21 cellular contexts compared by ENCODE assay signal in genomic region chr5:26572486-26572885, GRCh38.
A peak's percentile ranks its signal among the peaks of the same experiment; 100 is the strongest.
DNase-seq lines count a peak whose midpoint lies in the region; ATAC-seq, FAIRE-seq and TF ChIP-seq lines count a peak whose summit lies in the region.
"Had no signal": no experiment of that assay in that cellular context is flagged by ENCODE, and none has a peak within 500 bp of the region (broad histone marks: within the 10 kb centered on the region; RNA-seq: fewer than 3 reads in every experiment).

No MANE protein-coding gene starts in this region.

- H2AK5ac ChIP-seq in neuronal stem cell (ENCODE audit: low read depth, low read length), result no peak overlapping the region

- H3K27ac ChIP-seq in GM23338 (ENCODE audit: low read depth) (no peak overlapping the region), neuronal stem cell (replicated peaks; ENCODE audit: low read length) (no peak overlapping the region)
- H3K27ac ChIP-seq: C4-2B, RWPE1 had no signal

- no peak overlapping the region for H3K4ac ChIP-seq in neuronal stem cell (ENCODE audit: low read length)

- no peak overlapping the region for H3K4me3 Mint-ChIP-seq in GM23338
- H3K4me3 Mint-ChIP-seq: HFFc6 had no signal

- H3K27me3 Mint-ChIP-seq in GM23338 (ENCODE audit: insufficient read depth, low read depth, poor library complexity), result no peaks in the 10 kb centered on the region

- no peaks in the 10 kb centered on the region for H3K79me2 ChIP-seq in GM23338 (replicated peaks; ENCODE audit: insufficient read depth)

- H3K23ac ChIP-seq in neuronal stem cell (ENCODE audit: low read depth, low read length, poor library complexity), result no peak overlapping the region

- no peak overlapping the region for H2BK5ac ChIP-seq in neuronal stem cell (ENCODE audit: low read length)

- H3K9ac ChIP-seq in neuronal stem cell (ENCODE audit: low read depth, low read length, poor library complexity), result no peak overlapping the region

- H3K14ac ChIP-seq in neuronal stem cell (ENCODE audit: low read length), result no peak overlapping the region

- no peak overlapping the region for H4K8ac ChIP-seq in neuronal stem cell (ENCODE audit: low read depth, low read length)

- no peak overlapping the region for H4K91ac ChIP-seq in neuronal stem cell (ENCODE audit: low read depth, low read length, poor library complexity)

- H3K4me1 ChIP-seq in GM23338 (ENCODE audit: insufficient read depth), result 0 out of 2 replicates have a peak, but pooled peaks cover 4% of the 10 kb centered on the region
- H3K4me1 ChIP-seq in neuronal stem cell (ENCODE audit: control insufficient read depth in 2 of 2, insufficient read depth in 1 of 2, low read depth in 1 of 2, low read length in 2 of 2), result peaks cover 0 to 10% of the 10 kb centered on the region in 2 donors

- H4K20me1 ChIP-seq in GM23338 (replicated peaks; ENCODE audit: insufficient read depth), result no peaks in the 10 kb centered on the region

- WGBS in neuronal stem cell (ENCODE audit: extremely low coverage in 2 of 2, insufficient read length in 2 of 2, insufficient replicate concordance in 1 of 2), 2 donors, result no CpG with 5 or more reads among the region's 1 CpG

- no peak for ATAC-seq in GM23338

- no peaks in the 10 kb centered on the region for H3K79me1 ChIP-seq in neuronal stem cell (ENCODE audit: low read depth, low read length)

- H3F3A ChIP-seq in GM23338 (replicated peaks; ENCODE audit: low read depth), result no peaks in the 10 kb centered on the region

- H2AFZ ChIP-seq in GM23338 (no peak overlapping the region), neuronal stem cell (ENCODE audit: low read length) (peak overlapping the region; percentile 81)

- peaks cover 5% of the 10 kb centered on the region; the same call in 2 of the 3 replicates for H3K4me1 Mint-ChIP-seq in GM23338

- H3K9me3 ChIP-seq in neuronal stem cell (replicated peaks in 1 of 2; ENCODE audit: control insufficient read depth in 2 of 2, insufficient read depth in 1 of 2, low read depth in 1 of 2, low read length in 2 of 2), result peaks cover 2% of the 10 kb centered on the region in 2 donors

- DNase-seq in GM23338 (ENCODE audit: low spot score) (no peak), NCI-H446 treated with DMSO at 0.1 percent for 48 hours (lab: John Stamatoyannopoulos, UW) (peak; percentile 39), astrocyte of the hippocampus (ENCODE audit: low read depth, low spot score) (peak; percentile 3), neuronal stem cell (ENCODE audit: low spot score) (no peak), D721Med (ENCODE audit: insufficient read length, low spot score) (no peak), CD1c-positive myeloid dendritic cell (ENCODE audit: extremely low spot score) (no peak)
- no peak for DNase-seq in NK-92 treated with Interleukin-12 subunit alpha and Interleukin-12 subunit beta, amount 100 ng/mL, for 24 hours (lab: John Stamatoyannopoulos, UW)
- DNase-seq: AML-193, DMS 273 treated with DMSO at 0.1 percent for 48 hours, GF-D8, HFFc6, KG1, NCI-H1092, NCI-H146, NCI-H2029 treated with DMSO at 0.1 percent for 48 hours, NCI-H2171, NCI-H526 treated with DMSO at 0.1 percent for 48 hours, T-helper 2 cell had no signal

- no peak for FAIRE-seq in D721Med (lab: Jason Lieb, UNC)
- FAIRE-seq: GM19239 had no signal

- H3K27me3 ChIP-seq in GM23338 (ENCODE audit: insufficient read depth) (no peaks in the 10 kb centered on the region), neuronal stem cell (ENCODE audit: control insufficient read depth in 3 of 3, insufficient read depth in 3 of 3, low read depth in 1 of 3, low read length in 3 of 3) (no peaks in the 10 kb centered on the region)

- no peaks in the 10 kb centered on the region; the same call in 1 of the 3 replicates for H3K36me3 Mint-ChIP-seq in GM23338 (ENCODE audit: low read depth)

- no peak overlapping the region for H2BK15ac ChIP-seq in neuronal stem cell (ENCODE audit: low read length)

- TF ChIP-seq CTCF in GM23338 (conservative IDR thresholded peaks at IDR 0.05; ENCODE audit: low read depth in 2 of 2) (no peak), D721Med (IDR thresholded peaks at IDR 0.05; ENCODE audit: insufficient read depth, missing control alignments) (no peak)

- no peaks in the 10 kb centered on the region for H3K9me2 ChIP-seq in GM23338 (ENCODE audit: insufficient read depth)

- H3K18ac ChIP-seq in neuronal stem cell (ENCODE audit: low read length), result no peak overlapping the region

- H3K4me3 ChIP-seq in GM23338, result no peak overlapping the region
- no peak overlapping the region for H3K4me3 ChIP-seq in neuronal stem cell (ENCODE audit: low read length in 2 of 2)

- no peak overlapping the region for H2BK120ac ChIP-seq in neuronal stem cell (ENCODE audit: low read depth, low read length)

- H3K4me2 ChIP-seq in GM23338 (no peak overlapping the region), neuronal stem cell (ENCODE audit: insufficient read depth, low read length, poor library complexity, severe bottlenecking) (no peak overlapping the region)

- no peaks in the 10 kb centered on the region; the same call in 2 of the 3 replicates for H3K9me3 Mint-ChIP-seq in GM23338

- no peaks in the 10 kb centered on the region for H3K36me3 ChIP-seq in GM23338 (ENCODE audit: insufficient read depth)
- no peaks in the 10 kb centered on the region for H3K36me3 ChIP-seq in neuronal stem cell (replicated peaks in 1 of 2; ENCODE audit: control insufficient read depth in 2 of 2, insufficient read depth in 2 of 2, low read length in 2 of 2)

- H2BK12ac ChIP-seq in neuronal stem cell (ENCODE audit: low read length), result no peak overlapping the region

- H3K27ac Mint-ChIP-seq in GM23338, result peak overlapping the region; percentile 22; the same call in 1 of the 2 replicates
- H3K27ac Mint-ChIP-seq: HFFc6 had no signal

TF ChIP-seq in GM23338, 12 proteins besides CTCF, POLR2A, EP300 and RAD21 (continues in another document):
- TF ChIP-seq ZNF462 (CRISPR knock-in tag; IDR thresholded peaks at IDR 0.05), result no peak
- TF ChIP-seq ZNF114 (CRISPR knock-in tag; IDR thresholded peaks at IDR 0.05), result no peak
- TF ChIP-seq POLR2AphosphoS5 (IDR thresholded peaks at IDR 0.05; ENCODE audit: low read depth), result no peak
- TF ChIP-seq JUNB (IDR thresholded peaks at IDR 0.05; ENCODE audit: unreplicated experiment), result no peak

Comparison
In these comparisons a context has a peak if more than half of its experiments do, and no peak if none do; other contexts are left out.
1. DNase-seq: peak in NCI-H446 treated with DMSO at 0.1 percent for 48 hours (single experiment) and astrocyte of the hippocampus (single experiment); none in GM23338 (single experiment), neuronal stem cell (single experiment), NK-92 treated with Interleukin-12 subunit alpha and Interleukin-12 subunit beta, amount 100 ng/mL, for 24 hours (single experiment), D721Med (single experiment) and CD1c-positive myeloid dendritic cell (single experiment).